8 cellular contexts compared by ENCODE assay signal in the genomic region with DNA sequence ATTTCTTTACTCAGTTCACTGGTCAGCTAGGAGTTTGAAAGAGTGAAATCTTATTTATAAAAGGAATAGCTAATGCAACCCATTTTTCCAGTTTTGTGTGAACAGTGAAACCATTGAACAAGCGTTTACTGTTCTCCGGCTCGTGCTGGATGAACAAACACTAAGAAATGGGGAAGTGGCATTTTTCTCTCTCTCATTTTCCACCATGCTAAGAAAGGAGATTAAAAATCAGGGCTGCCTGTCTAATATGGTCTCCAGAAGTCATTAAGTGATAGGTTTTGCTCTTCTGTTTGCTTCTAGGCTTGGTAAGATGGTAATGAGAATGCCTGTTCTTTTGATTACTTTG. TPM values are rescaled to one million over a fixed set of nuclear protein-coding genes. Genes with fewer than 3 reads are reported as not detected.
DNase-seq lines count a peak whose midpoint lies in the region; ATAC-seq and TF ChIP-seq lines count a peak whose summit lies in the region.

No MANE protein-coding gene starts in this region.

- H3K27me3 ChIP-seq in SK-N-SH (ENCODE audit: insufficient read depth) (no peaks in the 10 kb centered on the region), Panc1 (ENCODE audit: control insufficient read depth, insufficient read depth, low read length) (no peaks in the 10 kb centered on the region), psoas muscle (ENCODE audit: insufficient read depth in 3 of 3, low read length in 2 of 3) (no peaks in the 10 kb centered on the region)

- peak overlapping the region in 1 of 2 experiments; percentile 87; a peak in 1 of 4 replicates for H3K27ac ChIP-seq in SK-N-SH (ENCODE audit: low read depth in 2 of 2, low read length in 1 of 2)
- H3K27ac ChIP-seq in Panc1 (ENCODE audit: low read length): peak overlapping the region; percentile 97
- H3K27ac ChIP-seq in psoas muscle: peak overlapping the region; percentile 93

- no peak for ATAC-seq in SK-N-SH treated with all-trans-retinoic acid at 6 μM for 48 hours
- ATAC-seq in HG02870 (IDR thresholded peaks at IDR 0.05; ENCODE audit: unreplicated experiment): peak; percentile 25
- ATAC-seq in Panc1: no peak
- ATAC-seq in esophagus mucosa: peak; percentile 10
- no peak for ATAC-seq in psoas muscle

- H3K79me2 ChIP-seq in SK-N-SH (ENCODE audit: insufficient read depth): peaks cover 47% of the 10 kb centered on the region

- TF ChIP-seq EP300 in SK-N-SH (IDR thresholded peaks at IDR 0.05; ENCODE audit: borderline replicate concordance in 1 of 2, low read depth in 1 of 2, low read length in 1 of 2): no peak

- DNase-seq in SK-N-SH (no peak), Panc1 (ENCODE audit: low read depth, low spot score) (no peak), psoas muscle (no peak), AG20443 (ENCODE audit: low spot score) (no peak), occipital lobe (lab: John Stamatoyannopoulos, UW) (no peak)

- no peak for TF ChIP-seq RAD21 in SK-N-SH (IDR thresholded peaks at IDR 0.05; ENCODE audit: low read length)

- H3K36me3 ChIP-seq in SK-N-SH (replicated peaks in 1 of 2; ENCODE audit: control insufficient read depth in 1 of 2, insufficient read depth in 2 of 2, low read length in 1 of 2): no peaks in the 10 kb centered on the region
- H3K36me3 ChIP-seq in Panc1 (ENCODE audit: control insufficient read depth, insufficient read depth, low read length): peaks cover 7% of the 10 kb centered on the region; the same call in 1 of the 2 replicates
- H3K36me3 ChIP-seq in psoas muscle (ENCODE audit: insufficient read depth in 1 of 2, low read depth in 1 of 2): peaks cover 0 to 7% of the 10 kb centered on the region in 2 donors

- H3K9me3 ChIP-seq in SK-N-SH (no peaks in the 10 kb centered on the region), Panc1 (ENCODE audit: control insufficient read depth, insufficient read depth, low read depth, low read length) (no peaks in the 10 kb centered on the region), psoas muscle (no peaks in the 10 kb centered on the region)

- H3K4me2 ChIP-seq in SK-N-SH: peak overlapping the region; percentile 85

- CTCF ChIA-PET in SK-N-SH (lab: Yijun Ruan, JAX): interaction anchor here (1.2 to 1.8 kb wide), 2 partner anchors 12 to 39 kb away, joined by 4 to 6 read pairs; no protein-coding TSS in a partner anchor
- CTCF ChIA-PET in Panc1 (lab: Charles Lee): interaction anchor here (0.7 kb wide), 1 partner anchor 38 kb away, joined by 3 read pairs; no protein-coding TSS in a partner anchor

- WGBS in SK-N-SH (ENCODE audit: low lambda C conversion rate): 28% methylated on average over 3 of the region's 3 CpGs
- 28 to 34% (median 28%) methylated on average over 3 of the region's 3 CpGs for WGBS in psoas muscle, 3 donors

- POLR2A ChIA-PET in SK-N-SH (lab: Yijun Ruan, JAX): no interaction called here
- POLR2A ChIA-PET in Panc1 (lab: Charles Lee): no interaction called here

- H3K4me1 ChIP-seq in SK-N-SH (ENCODE audit: control insufficient read depth in 1 of 2, insufficient read depth in 2 of 2, low read depth in 1 of 2, low read length in 1 of 2): peaks cover 4 to 19% of the 10 kb centered on the region in 2 experiments; a peak in 2 of 4 replicates
- H3K4me1 ChIP-seq in Panc1 (ENCODE audit: control insufficient read depth, insufficient read depth, low read length): peaks cover 5% of the 10 kb centered on the region; the same call in 1 of the 2 replicates
- peaks cover 23% of the 10 kb centered on the region for H3K4me1 ChIP-seq in psoas muscle

- TF ChIP-seq CTCF in SK-N-SH (IDR thresholded peaks at IDR 0.05) (no peak), Panc1 (IDR thresholded peaks at IDR 0.05) (no peak), psoas muscle (IDR thresholded peaks at IDR 0.05) (no peak)

- peaks cover 25% of the 10 kb centered on the region for H4K20me1 ChIP-seq in SK-N-SH (ENCODE audit: insufficient read depth)

- in situ Hi-C loops in Panc1 (cut with HindIII; ENCODE audit: low pct_unique_long_range_greater_than_20kb, low sequenced_read_pairs): no loop called here

- no peaks in the 10 kb centered on the region for H3F3A ChIP-seq in SK-N-SH (replicated peaks; ENCODE audit: insufficient read depth)

- intact Hi-C loops in Panc1 (cut with micrococcal nuclease; ENCODE audit: unreplicated experiment): loop anchor here (5.0 kb wide), 1 partner anchor 39 kb away; the partner anchor contains the start of gene MPC1
- intact Hi-C loops in psoas muscle (cut with DNase I): loop anchor here (5.0 kb wide), 1 partner anchor 39 kb away; the partner anchor contains the start of gene MPC1 (in 2 of the 2)

- no TSS peak for BruUV-seq in Panc1 (replicated peaks; lab: Mats Ljungman, UMichigan)

- H3K9ac ChIP-seq in SK-N-SH: peak overlapping the region; percentile 90

- H3K4me3 ChIP-seq in SK-N-SH (ENCODE audit: low read depth in 2 of 2, low read length in 1 of 2): peak overlapping the region; percentile 82 to 88
- peak overlapping the region; percentile 78 to 100 for H3K4me3 ChIP-seq in Panc1 (ENCODE audit: low read depth in 2 of 2, low read length in 2 of 2)
- peak overlapping the region; percentile 87 for H3K4me3 ChIP-seq in psoas muscle

- no peaks in the 10 kb centered on the region for H3K9me2 ChIP-seq in SK-N-SH

- peak overlapping the region; percentile 89 for H2AFZ ChIP-seq in SK-N-SH (ENCODE audit: low read depth)

TF ChIP-seq in SK-N-SH, 30 proteins besides CTCF, POLR2A, EP300 and RAD21 (continues in another document):
- no peak for TF ChIP-seq SMC3 (IDR thresholded peaks at IDR 0.05; ENCODE audit: low read depth, low read length)
- TF ChIP-seq JUND (IDR thresholded peaks at IDR 0.05): no peak
- no peak for TF ChIP-seq GABPA (IDR thresholded peaks at IDR 0.05; ENCODE audit: low read depth)

TF ChIP-seq in SK-N-SH treated with all-trans-retinoic acid at 6 μM for 48 hours, 23 proteins besides CTCF, POLR2A, EP300 and RAD21 (continues in another document):
- TF ChIP-seq ZFP30 (CRISPR knock-in tag; IDR thresholded peaks at IDR 0.05) (no peak), TOX (CRISPR knock-in tag; IDR thresholded peaks at IDR 0.05; ENCODE audit: borderline replicate concordance) (no peak), SNAI2 (CRISPR knock-in tag; IDR thresholded peaks at IDR 0.05) (no peak), ZNF565 (CRISPR knock-in tag; conservative IDR thresholded peaks at IDR 0.05; ENCODE audit: low read depth) (no peak), TCF4 (CRISPR knock-in tag; IDR thresholded peaks at IDR 0.05; ENCODE audit: borderline replicate concordance) (no peak), OSR1 (CRISPR knock-in tag; IDR thresholded peaks at IDR 0.05) (no peak), CSDC2 (CRISPR knock-in tag; IDR thresholded peaks at IDR 0.05) (no peak), GLIS3 (CRISPR knock-in tag; IDR thresholded peaks at IDR 0.05) (no peak)
- TF ChIP-seq, protein P1, sequence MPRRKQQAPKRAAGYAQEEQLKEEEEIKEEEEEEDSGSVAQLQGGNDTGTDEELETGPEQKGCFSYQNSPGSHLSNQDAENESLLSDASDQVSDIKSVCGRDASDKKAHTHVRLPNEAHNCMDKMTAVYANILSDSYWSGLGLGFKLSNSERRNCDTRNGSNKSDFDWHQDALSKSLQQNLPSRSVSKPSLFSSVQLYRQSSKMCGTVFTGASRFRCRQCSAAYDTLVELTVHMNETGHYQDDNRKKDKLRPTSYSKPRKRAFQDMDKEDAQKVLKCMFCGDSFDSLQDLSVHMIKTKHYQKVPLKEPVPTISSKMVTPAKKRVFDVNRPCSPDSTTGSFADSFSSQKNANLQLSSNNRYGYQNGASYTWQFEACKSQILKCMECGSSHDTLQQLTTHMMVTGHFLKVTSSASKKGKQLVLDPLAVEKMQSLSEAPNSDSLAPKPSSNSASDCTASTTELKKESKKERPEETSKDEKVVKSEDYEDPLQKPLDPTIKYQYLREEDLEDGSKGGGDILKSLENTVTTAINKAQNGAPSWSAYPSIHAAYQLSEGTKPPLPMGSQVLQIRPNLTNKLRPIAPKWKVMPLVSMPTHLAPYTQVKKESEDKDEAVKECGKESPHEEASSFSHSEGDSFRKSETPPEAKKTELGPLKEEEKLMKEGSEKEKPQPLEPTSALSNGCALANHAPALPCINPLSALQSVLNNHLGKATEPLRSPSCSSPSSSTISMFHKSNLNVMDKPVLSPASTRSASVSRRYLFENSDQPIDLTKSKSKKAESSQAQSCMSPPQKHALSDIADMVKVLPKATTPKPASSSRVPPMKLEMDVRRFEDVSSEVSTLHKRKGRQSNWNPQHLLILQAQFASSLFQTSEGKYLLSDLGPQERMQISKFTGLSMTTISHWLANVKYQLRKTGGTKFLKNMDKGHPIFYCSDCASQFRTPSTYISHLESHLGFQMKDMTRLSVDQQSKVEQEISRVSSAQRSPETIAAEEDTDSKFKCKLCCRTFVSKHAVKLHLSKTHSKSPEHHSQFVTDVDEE (CRISPR knock-in tag; IDR thresholded peaks at IDR 0.05): no peak

RNA-seq across cellular contexts. Expression of gene SFT2D1, which starts 0.8 kb away (rescaled TPM):
- polyA plus RNA-seq in SK-N-SH (2012; rRNA removed) (93.4 and 131 TPM in 2 replicates), psoas muscle (10 to 100 TPM; 17.6 to 54.9 (median 30.4) TPM)
- polyA plus RNA-seq in SK-N-SH (2012; cell fraction: cytosol; rRNA removed): 116 and 156 TPM in 2 replicates
- polyA plus RNA-seq in SK-N-SH (2012; cell fraction: nucleus; rRNA removed): 30.4 and 67.7 TPM in 2 replicates
- total RNA-seq in Panc1 (2021; ENCODE audit: unreplicated experiment) (54.1 TPM), esophagus mucosa (26.6 TPM), psoas muscle (10 to 100 TPM; 11.6 to 16.4 (median 14.2) TPM), occipital lobe (24.2 TPM)
- 43.7 TPM for polyA plus RNA-seq in Panc1 (2012; ENCODE audit: insufficient read length)

RNA-seq across cellular contexts. Expression of gene PRR18, which starts 34.9 kb away (rescaled TPM):
- polyA plus RNA-seq in SK-N-SH (2012; rRNA removed) (0.02 TPM in 1 of 2 replicates, not detected in the other), psoas muscle (under 1 TPM in 2 of 3 donors, not detected in 1; 0.03 to 0.08 TPM)
- polyA plus RNA-seq in SK-N-SH (2012; cell fraction: cytosol; rRNA removed): 0.01 TPM in 1 of 2 replicates, not detected in the other
- polyA plus RNA-seq in SK-N-SH (2012; cell fraction: nucleus; rRNA removed): 0.02 and 0.04 TPM in 2 replicates
- total RNA-seq in Panc1 (2021; ENCODE audit: unreplicated experiment) (0.23 TPM), esophagus mucosa (0.04 TPM), psoas muscle (not detected), occipital lobe (0.47 TPM)
- polyA plus RNA-seq in Panc1 (2012; ENCODE audit: insufficient read length): 0.15 TPM

RNA-seq across cellular contexts. Expression of gene MPC1, which starts 39.6 kb away (rescaled TPM):
- 13.6 and 13.7 TPM in 2 replicates for polyA plus RNA-seq in SK-N-SH (2012; rRNA removed)
- polyA plus RNA-seq in SK-N-SH (2012; cell fraction: cytosol; rRNA removed): 16.0 and 18.7 TPM in 2 replicates
- 4.5 and 10.0 TPM in 2 replicates for polyA plus RNA-seq in SK-N-SH (2012; cell fraction: nucleus; rRNA removed)
- 7.0 TPM for total RNA-seq in Panc1 (2021; ENCODE audit: unreplicated experiment)
- 14.2 TPM for polyA plus RNA-seq in Panc1 (2012; ENCODE audit: insufficient read length)
- 43.4 TPM for total RNA-seq in esophagus mucosa
- total RNA-seq in psoas muscle: 100 to 1,000 TPM in 2 of 4 donors, 10 to 100 TPM in 2; 76.2 to 153 (median 108) TPM
- 100 to 1,000 TPM; 128 to 193 (median 172) TPM for polyA plus RNA-seq in psoas muscle
- total RNA-seq in occipital lobe: 57.7 TPM

Comparison
In these comparisons a context has a peak if more than half of its experiments do, and no peak if none do; other contexts are left out.
1. ATAC-seq: peak in HG02870 (single experiment) and esophagus mucosa (single experiment); none in SK-N-SH treated with all-trans-retinoic acid at 6 μM for 48 hours (single experiment), Panc1 (single experiment) and psoas muscle (0 of 4).
2. Peak in every context shown above with its lines, with median percentiles within 50 percentile points of each other: H3K4me3 ChIP-seq.